ENCODE assay signal across 23 cellular contexts in the genomic region with DNA sequence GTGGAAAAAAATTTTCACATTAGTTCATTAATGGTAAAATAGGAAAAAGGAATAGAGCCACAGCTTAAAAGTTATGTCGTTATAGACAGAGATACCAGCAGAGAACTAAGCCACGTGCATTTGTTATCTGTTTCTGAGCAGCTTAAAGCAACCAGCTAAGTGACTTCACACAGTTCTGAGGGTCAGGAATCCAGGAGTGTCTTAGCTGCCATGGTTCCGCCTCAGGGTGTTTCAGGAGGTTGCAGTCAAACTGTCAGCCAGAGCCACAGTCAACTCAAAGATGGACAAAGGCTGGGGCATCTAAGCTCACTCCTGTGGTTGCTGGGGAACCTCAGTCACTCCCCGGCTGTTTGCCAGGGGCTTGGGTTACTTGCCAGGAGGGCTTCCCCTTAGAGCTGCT.
"Had no signal": no experiment of that assay in that cellular context is flagged by ENCODE, and none has a peak within 500 bp of the region (broad histone marks: within the 10 kb centered on the region; RNA-seq: fewer than 3 reads in every experiment).

No MANE protein-coding gene starts in this region.

- ATAC-seq: activated CD4-positive, alpha-beta T cell treated with anti-CD3 and anti-CD28 coated beads for 36 hours; activated T-cell treated with anti-CD3 and anti-CD28 coated beads, Interleukin-2, amount 50 U/mL, for 72 hours; PC-3 had no signal

- H3K4me3 Mint-ChIP-seq: activated CD4-positive, alpha-beta memory T cell treated with anti-CD3 and anti-CD28 coated beads, Interleukin-2, amount 10 ng/mL, durations not matched to agents 7 days and 5 days; activated CD4-positive, alpha-beta T cell treated with anti-CD3 and anti-CD28 coated beads for 36 hours; activated naive CD4-positive, alpha-beta T cell treated with anti-CD3 and anti-CD28 coated beads, Interleukin-2, amount 10 ng/mL, durations not matched to agents 7 days and 5 days; activated naive CD8-positive, alpha-beta T cell treated with anti-CD3 and anti-CD28 coated beads for 36 hours; activated T-cell treated with anti-CD3 and anti-CD28 coated beads, Interleukin-2, amount 50 U/mL, for 72 hours; T-helper 1 cell treated with Interleukin-12 subunit alpha and Interleukin-12 subunit beta and Interleukin-4 antibody, amounts not matched to agents 30 μg/mL and 1 μg/mL, for 36 hours had no signal

- H3K4me3 ChIP-seq: SJSA1 had no signal

- H3K27ac ChIP-seq: SJSA1, WERI-Rb-1 had no signal

- H3K36me3 Mint-ChIP-seq: activated naive CD4-positive, alpha-beta T cell treated with anti-CD3 and anti-CD28 coated beads, Interleukin-2, amount 10 ng/mL, durations not matched to agents 7 days and 5 days had no signal

- H3K27me3 ChIP-seq: SJSA1 had no signal

- H3K4me1 Mint-ChIP-seq: activated CD4-positive, alpha-beta T cell treated with anti-CD3 and anti-CD28 coated beads for 36 hours; activated naive CD4-positive, alpha-beta T cell treated with anti-CD3 and anti-CD28 coated beads, Interleukin-2, amount 10 ng/mL, durations not matched to agents 7 days and 5 days; activated naive CD8-positive, alpha-beta T cell treated with anti-CD3 and anti-CD28 coated beads for 36 hours had no signal

- DNase-seq: activated CD4-positive, alpha-beta memory T cell treated with anti-CD3 and anti-CD28 coated beads, Interleukin-2, amount 10 ng/mL, durations not matched to agents 7 days and 5 days; activated CD4-positive, alpha-beta T cell treated with anti-CD3 and anti-CD28 coated beads for 36 hours; activated CD4-positive, alpha-beta T cell treated with anti-CD3 and anti-CD28 coated beads, Interleukin-2, amount 50 U/mL, for 1 hour; activated gamma-delta T cell treated with Interleukin-2 at 50 U/mL for 16 hours; activated naive CD4-positive, alpha-beta T cell treated with anti-CD3 and anti-CD28 coated beads, Interleukin-2, amount 10 ng/mL, durations not matched to agents 7 days and 5 days; activated naive CD8-positive, alpha-beta T cell treated with anti-CD3 and anti-CD28 coated beads for 36 hours; activated T-cell treated with anti-CD3 and anti-CD28 coated beads for 4 hours; activated T-cell treated with anti-CD3 and anti-CD28 coated beads, Interleukin-2, amount 50 U/mL, for 72 hours; caudate nucleus; KG1; NCI-H1092 treated with DMSO at 0.1 percent for 48 hours; NCI-H1436; NCI-H1694 treated with DMSO at 0.1 percent for 48 hours; NCI-H2029 treated with DMSO at 0.1 percent for 48 hours; NCI-H345; NCI-H510A treated with DMSO at 0.1 percent for 48 hours; PC-3; SHP77; SW 1271; WERI-Rb-1 had no signal

- H3K27me3 Mint-ChIP-seq: activated CD4-positive, alpha-beta memory T cell treated with anti-CD3 and anti-CD28 coated beads, Interleukin-2, amount 10 ng/mL, durations not matched to agents 7 days and 5 days; activated CD4-positive, alpha-beta T cell treated with anti-CD3 and anti-CD28 coated beads for 36 hours; activated naive CD4-positive, alpha-beta T cell treated with anti-CD3 and anti-CD28 coated beads, Interleukin-2, amount 10 ng/mL, durations not matched to agents 7 days and 5 days; activated naive CD8-positive, alpha-beta T cell treated with anti-CD3 and anti-CD28 coated beads for 36 hours had no signal

- H3K9me3 Mint-ChIP-seq: activated CD4-positive, alpha-beta memory T cell treated with anti-CD3 and anti-CD28 coated beads, Interleukin-2, amount 10 ng/mL, durations not matched to agents 7 days and 5 days; activated naive CD4-positive, alpha-beta T cell treated with anti-CD3 and anti-CD28 coated beads, Interleukin-2, amount 10 ng/mL, durations not matched to agents 7 days and 5 days; activated naive CD8-positive, alpha-beta T cell treated with anti-CD3 and anti-CD28 coated beads for 36 hours; activated T-helper 2 cell treated with anti-CD3 and anti-CD28 coated beads, Interferon-gamma antibody, Interleukin-2, Interleukin-4, amounts not matched to agents 10 μg/mL and 5 μg/mL and 100 μg/mL, durations not matched to agents 14 hours and 24 hours and 36 hours; T-helper 1 cell treated with Interleukin-12 subunit alpha and Interleukin-12 subunit beta and Interleukin-4 antibody, amounts not matched to agents 30 μg/mL and 1 μg/mL, for 36 hours had no signal

- H3K27ac Mint-ChIP-seq: activated CD4-positive, alpha-beta memory T cell treated with anti-CD3 and anti-CD28 coated beads, Interleukin-2, amount 10 ng/mL, durations not matched to agents 7 days and 5 days; activated CD4-positive, alpha-beta T cell treated with anti-CD3 and anti-CD28 coated beads for 36 hours; activated naive CD4-positive, alpha-beta T cell treated with anti-CD3 and anti-CD28 coated beads, Interleukin-2, amount 10 ng/mL, durations not matched to agents 7 days and 5 days; activated naive CD8-positive, alpha-beta T cell treated with anti-CD3 and anti-CD28 coated beads for 36 hours; activated T-cell treated with anti-CD3 and anti-CD28 coated beads, Interleukin-2, amount 50 U/mL, for 72 hours; activated T-helper 2 cell treated with anti-CD3 and anti-CD28 coated beads, Interferon-gamma antibody, Interleukin-2, Interleukin-4, amounts not matched to agents 10 μg/mL and 5 μg/mL and 100 μg/mL, durations not matched to agents 14 hours and 24 hours and 36 hours; T-helper 1 cell treated with Interleukin-12 subunit alpha and Interleukin-12 subunit beta and Interleukin-4 antibody, amounts not matched to agents 30 μg/mL and 1 μg/mL, for 36 hours had no signal

- H3K36me3 ChIP-seq: SJSA1, WERI-Rb-1 had no signal

- H3K9me3 ChIP-seq: SJSA1 had no signal
